31 cellular contexts compared by ENCODE assay signal in genomic region chr1:37824001-37824400, GRCh38. TPM values are rescaled to one million over a fixed set of nuclear protein-coding genes. Genes with fewer than 3 reads are reported as not detected.
"Had no signal": no experiment of that assay in that cellular context is flagged by ENCODE, and none has a peak within 500 bp of the region (broad histone marks: within the 10 kb centered on the region; RNA-seq: fewer than 3 reads in every experiment).

No MANE protein-coding gene starts in this region.

- H3K4me3 Mint-ChIP-seq: effector memory CD8-positive, alpha-beta T cell; mesothelial cell of epicardium; naive B cell; nephron progenitor cell; stimulated activated memory B cell treated with anti-CD40 and anti-IgM and Interleukin-4, amounts not matched to agents 10 μg/mL and 1 μg/mL and 100 μg/mL, for 72 hours; type B pancreatic cell had no signal

- H2AFZ ChIP-seq: hepatocyte had no signal

- H3K4me3 ChIP-seq: gastroesophageal sphincter, heart left ventricle, hepatocyte, left lung, mucosa of descending colon, pancreas, testis, tibial artery had no signal

- H3K4me1 Mint-ChIP-seq: mesothelial cell of epicardium, nephron progenitor cell had no signal

- H3K4me1 ChIP-seq: gastroesophageal sphincter, pancreas, testis, tibial artery had no signal

- H3K79me2 ChIP-seq: hepatocyte had no signal

- H3K27ac Mint-ChIP-seq: mesothelial cell of epicardium; stimulated activated memory B cell treated with anti-CD40 and anti-IgM and Interleukin-4, amounts not matched to agents 10 μg/mL and 1 μg/mL and 100 μg/mL, for 72 hours; type B pancreatic cell had no signal

- H3K9me3 Mint-ChIP-seq: effector memory CD8-positive, alpha-beta T cell; mesothelial cell of epicardium; naive B cell; nephron progenitor cell; stimulated activated memory B cell treated with anti-CD40 and anti-IgM and Interleukin-4, amounts not matched to agents 10 μg/mL and 1 μg/mL and 100 μg/mL, for 72 hours; type B pancreatic cell had no signal

- DNase-seq: cerebellar nuclear complex; cortex of kidney; effector memory CD8-positive, alpha-beta T cell; foreskin fibroblast; heart left ventricle; left cardiac atrium; left lung; mesenchymal stem cell; mucosa of descending colon; naive B cell; nephron progenitor cell; occipital lobe; pancreas; retina; stimulated activated CD4-positive, alpha-beta T cell treated with anti-CD3 and anti-CD28 coated beads, Interleukin-2, amount 100 ng/mL, for 24 hours; stimulated activated CD4-positive, alpha-beta T cell treated with anti-CD3 and anti-CD28 coated beads, Interleukin-4, amount 100 ng/mL, for 24 hours; stimulated activated naive CD8-positive, alpha-beta T cell treated with anti-CD3 and anti-CD28 coated beads, Interleukin-15, Interleukin-2, amounts not matched to agents 100 U/mL and 50 U/mL, for 24 hours; substantia nigra; testis; tibial artery had no signal

- H3K4me2 ChIP-seq: hepatocyte had no signal

- H3K27me3 ChIP-seq: gastroesophageal sphincter, heart left ventricle, hepatocyte, left lung, pancreas, testis, tibial artery had no signal

- H3K9me3 ChIP-seq: gastroesophageal sphincter, heart left ventricle, left lung, mucosa of descending colon, pancreas, testis, tibial artery had no signal

- FAIRE-seq: endometrium, islet of Langerhans, pancreas had no signal

- H3K27ac ChIP-seq: gastroesophageal sphincter, heart left ventricle, hepatocyte, pancreas, testis, tibial artery had no signal

- ATAC-seq: gastroesophageal sphincter; heart left ventricle; left cardiac atrium; mucosa of descending colon; pancreas; sciatic nerve; stimulated activated memory B cell treated with anti-CD40 and anti-IgM and Interleukin-4, amounts not matched to agents 10 μg/mL and 1 μg/mL and 100 μg/mL, for 72 hours; stimulated activated naive CD8-positive, alpha-beta T cell treated with anti-CD3 and anti-CD28 coated beads, Interleukin-15, Interleukin-2, amounts not matched to agents 100 U/mL and 50 U/mL, for 24 hours had no signal

- H3K27me3 Mint-ChIP-seq: effector memory CD8-positive, alpha-beta T cell; naive B cell; stimulated activated memory B cell treated with anti-CD40 and anti-IgM and Interleukin-4, amounts not matched to agents 10 μg/mL and 1 μg/mL and 100 μg/mL, for 72 hours; type B pancreatic cell had no signal

RNA-seq across cellular contexts. Expression of gene EPHA10, which starts 59.1 kb away (rescaled TPM):
- total RNA-seq: lung microvascular endothelial cell, pulmonary artery endothelial cell, skeletal muscle tissue had no signal
